ENCODE assay signal across 8 cellular contexts in the genomic region with DNA sequence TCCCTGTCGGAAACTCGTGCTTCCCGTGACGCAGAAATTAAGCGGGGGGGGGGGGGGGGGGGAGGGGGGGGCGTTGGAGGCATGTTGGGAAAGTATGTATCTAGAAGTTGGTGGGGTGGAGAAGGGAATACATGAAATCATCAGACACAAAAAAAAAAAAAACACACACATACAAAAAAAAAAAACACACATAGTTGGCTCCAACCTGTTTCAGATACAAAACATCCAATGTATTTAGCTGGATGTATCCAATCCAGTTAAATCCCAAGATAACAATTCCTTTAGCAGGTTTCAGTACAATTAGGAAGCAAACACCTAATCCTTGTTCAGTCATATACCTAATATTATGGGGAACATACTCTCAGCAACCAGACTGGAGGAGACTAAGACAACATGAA. TPM values are rescaled to one million over a fixed set of nuclear protein-coding genes. Genes with fewer than 3 reads are reported as not detected.
A peak's percentile ranks its signal among the peaks of the same experiment; 100 is the strongest.
DNase-seq lines count a peak whose midpoint lies in the region; ATAC-seq, FAIRE-seq and TF ChIP-seq lines count a peak whose summit lies in the region.

No MANE protein-coding gene starts in this region.

- H3K36me3 ChIP-seq in CD8-positive, alpha-beta T cell (ENCODE audit: insufficient read depth, low read length): no peaks in the 10 kb centered on the region
- no peaks in the 10 kb centered on the region for H3K36me3 ChIP-seq in OCI-LY3 (replicated peaks; ENCODE audit: low read depth, low read length)
- no peaks in the 10 kb centered on the region for H3K36me3 ChIP-seq in neutrophil

- H3K36me3 Mint-ChIP-seq in CD8-positive, alpha-beta T cell: peaks cover 15% of the 10 kb centered on the region
- H3K36me3 Mint-ChIP-seq in endothelial cell (ENCODE audit: low read depth, unreplicated experiment): peaks cover 3% of the 10 kb centered on the region

- FAIRE-seq in D721Med (lab: Jason Lieb, UNC): no peak

- H3K27me3 Mint-ChIP-seq in CD8-positive, alpha-beta T cell (ENCODE audit: low read depth): no peaks in the 10 kb centered on the region
- peaks cover 7% of the 10 kb centered on the region for H3K27me3 Mint-ChIP-seq in endothelial cell (ENCODE audit: unreplicated experiment)

- no peaks in the 10 kb centered on the region for H3K27me3 ChIP-seq in CD8-positive, alpha-beta T cell (ENCODE audit: insufficient read depth, low read length)
- H3K27me3 ChIP-seq in OCI-LY3 (ENCODE audit: low read depth, low read length) (no peaks in the 10 kb centered on the region), neutrophil (no peaks in the 10 kb centered on the region)

- no peak for TF ChIP-seq CTCF in CD8-positive, alpha-beta T cell (IDR thresholded peaks at IDR 0.05)
- TF ChIP-seq CTCF in OCI-LY3 (IDR thresholded peaks at IDR 0.05; ENCODE audit: low read depth, low read length): no peak
- TF ChIP-seq CTCF in endothelial cell (IDR thresholded peaks at IDR 0.05; ENCODE audit: unreplicated experiment): no peak
- TF ChIP-seq CTCF in neutrophil (IDR thresholded peaks at IDR 0.05): no peak
- no peak for TF ChIP-seq CTCF in D721Med (IDR thresholded peaks at IDR 0.05; ENCODE audit: insufficient read depth, missing control alignments)

- peak overlapping the region; percentile 66 for H3K4me2 ChIP-seq in OCI-LY3 (ENCODE audit: low read length)

- H2AFZ ChIP-seq in OCI-LY3 (ENCODE audit: low read depth, low read length): peak overlapping the region; percentile 94; the same call in 1 of the 2 replicates

- no peak for ATAC-seq in CD8-positive, alpha-beta T cell
- ATAC-seq in HG03378 (IDR thresholded peaks at IDR 0.05; ENCODE audit: unreplicated experiment): no peak

- peaks cover 81% of the 10 kb centered on the region for H3K79me2 ChIP-seq in OCI-LY3 (ENCODE audit: low read length)

- peaks cover 34% of the 10 kb centered on the region for H3K4me1 Mint-ChIP-seq in CD8-positive, alpha-beta T cell (ENCODE audit: low read depth)
- H3K4me1 Mint-ChIP-seq in endothelial cell (ENCODE audit: unreplicated experiment): peaks cover 28% of the 10 kb centered on the region

- 0 out of 2 replicates have a peak, but pooled peaks cover 5% of the 10 kb centered on the region for H4K20me1 ChIP-seq in OCI-LY3 (ENCODE audit: insufficient read depth, low read length)

- H3K4me3 ChIP-seq in CD8-positive, alpha-beta T cell (ENCODE audit: low read depth, low read length): peak overlapping the region; percentile 99
- peak overlapping the region; percentile 88 for H3K4me3 ChIP-seq in OCI-LY3 (ENCODE audit: low read length)
- peak overlapping the region; percentile 88 to 90 for H3K4me3 ChIP-seq in neutrophil (ENCODE audit: low read depth in 1 of 2, low read length in 1 of 2)

- DNase-seq in CD8-positive, alpha-beta T cell: no peak
- DNase-seq in endothelial cell (ENCODE audit: low spot score) (no peak), D341Med (ENCODE audit: low spot score) (no peak), D721Med (ENCODE audit: insufficient read length, low spot score) (no peak), DMS153 treated with DMSO at 0.1 percent for 48 hours (lab: John Stamatoyannopoulos, UW; ENCODE audit: unreplicated experiment) (no peak)

- intact Hi-C loops in CD8-positive, alpha-beta T cell (cut with DNase I, micrococcal nuclease): loop anchor here (1.0 to 5.0 kb wide), 11 partner anchors 29 to 136 kb away; a partner anchor contains a TSS

- H3K27ac Mint-ChIP-seq in CD8-positive, alpha-beta T cell: peak overlapping the region; percentile 93
- H3K27ac Mint-ChIP-seq in endothelial cell (ENCODE audit: unreplicated experiment): peak overlapping the region; percentile 94

- peak overlapping the region; percentile 94 for H3K4me3 Mint-ChIP-seq in CD8-positive, alpha-beta T cell
- peak overlapping the region; percentile 89 for H3K4me3 Mint-ChIP-seq in endothelial cell (ENCODE audit: unreplicated experiment)

- peaks cover 18% of the 10 kb centered on the region for H3K4me1 ChIP-seq in CD8-positive, alpha-beta T cell (ENCODE audit: insufficient read depth, low read length)
- H3K4me1 ChIP-seq in OCI-LY3 (ENCODE audit: low read length) (peaks cover 36% of the 10 kb centered on the region), neutrophil (ENCODE audit: control insufficient read depth in 1 of 2, insufficient read depth in 1 of 2, low read depth in 1 of 2, low read length in 1 of 2) (peaks cover 7 to 15% of the 10 kb centered on the region in 2 experiments)

- CTCF ChIA-PET in CD8-positive, alpha-beta T cell (lab: Charles Lee): interaction anchor here (6.2 kb wide), 1 partner anchor 49 kb away, joined by 43 read pairs; no protein-coding TSS in a partner anchor

- H3K9me3 ChIP-seq in CD8-positive, alpha-beta T cell (ENCODE audit: low read length): no peaks in the 10 kb centered on the region
- H3K9me3 ChIP-seq in OCI-LY3 (ENCODE audit: insufficient read depth, low read length) (no peaks in the 10 kb centered on the region), neutrophil (no peaks in the 10 kb centered on the region)

- peak overlapping the region; percentile 96 for H3K27ac ChIP-seq in CD8-positive, alpha-beta T cell (ENCODE audit: low read depth, low read length)
- H3K27ac ChIP-seq in OCI-LY3 (ENCODE audit: low read length): peak overlapping the region; percentile 70
- peak overlapping the region; percentile 83 for H3K27ac ChIP-seq in neutrophil

- POLR2A ChIA-PET in CD8-positive, alpha-beta T cell (lab: Charles Lee): interaction anchor here (0.7 to 1.3 kb wide), 2 partner anchors 29 to 139 kb away, joined by 3 read pairs; no protein-coding TSS in a partner anchor

- H3K9me3 Mint-ChIP-seq in CD8-positive, alpha-beta T cell: no peaks in the 10 kb centered on the region
- no peaks in the 10 kb centered on the region for H3K9me3 Mint-ChIP-seq in endothelial cell (ENCODE audit: unreplicated experiment)

- H3K9ac ChIP-seq in OCI-LY3 (ENCODE audit: low read length): peak overlapping the region; percentile 84

RNA-seq across cellular contexts. Expression of a gene that starts 29.6 kb away (rescaled TPM):
- 10 to 100 TPM; 20.2 to 20.6 TPM for total RNA-seq in CD8-positive, alpha-beta T cell
- 69.9 TPM for total RNA-seq in endothelial cell (ENCODE audit: unreplicated experiment)

RNA-seq across cellular contexts. Expression of a gene that starts 41.8 kb away (rescaled TPM):
- 10 to 100 TPM; 20.0 to 21.2 TPM for total RNA-seq in CD8-positive, alpha-beta T cell
- 61.1 TPM for total RNA-seq in endothelial cell (ENCODE audit: unreplicated experiment)
